Comparison of ENCODE assay signal across 29 cellular contexts in genomic region chr20:7078804-7079203, GRCh38.
"Had no signal": no experiment of that assay in that cellular context is flagged by ENCODE, and none has a peak within 500 bp of the region (broad histone marks: within the 10 kb centered on the region; RNA-seq: fewer than 3 reads in every experiment).

No MANE protein-coding gene starts in this region.

- H3K4me3 ChIP-seq: colonic mucosa, coronary artery, dorsolateral prefrontal cortex, esophagus muscularis mucosa, esophagus squamous epithelium, gastrocnemius medialis, gastroesophageal sphincter, heart left ventricle, heart right ventricle had no signal

- H3K27ac ChIP-seq: colonic mucosa, coronary artery, dorsolateral prefrontal cortex, epithelial cell of prostate, esophagus muscularis mucosa, esophagus squamous epithelium, foreskin keratinocyte, gastrocnemius medialis, gastroesophageal sphincter, heart left ventricle, heart right ventricle had no signal

- H3K4me3 Mint-ChIP-seq: dendritic cell treated with granulocyte-macrophage colony-stimulating factor and Interleukin-4, amounts not matched to agents 40 ng/mL and 50 ng/mL, for 4 days; effector memory CD8-positive, alpha-beta T cell; endodermal cell had no signal

- H3K27me3 Mint-ChIP-seq: dendritic cell treated with granulocyte-macrophage colony-stimulating factor and Interleukin-4, amounts not matched to agents 40 ng/mL and 50 ng/mL, for 4 days; effector memory CD8-positive, alpha-beta T cell had no signal

- H3K9me3 Mint-ChIP-seq: dendritic cell treated with granulocyte-macrophage colony-stimulating factor and Interleukin-4, amounts not matched to agents 40 ng/mL and 50 ng/mL, for 4 days; effector memory CD8-positive, alpha-beta T cell had no signal

- H3K36me3 ChIP-seq: colonic mucosa, esophagus muscularis mucosa, esophagus squamous epithelium, gastrocnemius medialis, gastroesophageal sphincter, heart left ventricle, heart right ventricle had no signal

- H3K27me3 ChIP-seq: colonic mucosa, dorsolateral prefrontal cortex, esophagus muscularis mucosa, esophagus squamous epithelium, foreskin keratinocyte, gastrocnemius medialis, gastroesophageal sphincter, heart left ventricle, heart right ventricle had no signal

- ATAC-seq: effector memory CD8-positive, alpha-beta T cell; esophagus mucosa; gastrocnemius medialis; gastroesophageal sphincter; heart left ventricle; heart right ventricle had no signal

- DNase-seq: colonic mucosa; cortex of kidney; dermis blood vessel endothelial cell; dorsolateral prefrontal cortex; effector CD4-positive, alpha-beta T cell; effector CD8-positive, alpha-beta T cell; effector memory CD4-positive, alpha-beta T cell; effector memory CD8-positive, alpha-beta T cell; endodermal cell; erythroblast; esophagus squamous epithelium; foreskin fibroblast; foreskin melanocyte; gastrocnemius medialis; glutamatergic neuron; head of caudate nucleus; heart left ventricle; heart right ventricle had no signal

- H3K9me3 ChIP-seq: colonic mucosa, esophagus muscularis mucosa, esophagus squamous epithelium, gastrocnemius medialis, gastroesophageal sphincter, heart right ventricle had no signal

- H3K27ac Mint-ChIP-seq: dendritic cell treated with granulocyte-macrophage colony-stimulating factor and Interleukin-4, amounts not matched to agents 40 ng/mL and 50 ng/mL, for 4 days; effector memory CD8-positive, alpha-beta T cell; endodermal cell had no signal

- H3K4me1 Mint-ChIP-seq: endodermal cell had no signal

- FAIRE-seq: colon, endometrium, endothelial cell of umbilical vein, frontal cortex had no signal

- H3K4me1 ChIP-seq: colonic mucosa, esophagus muscularis mucosa, esophagus squamous epithelium, foreskin keratinocyte, gastrocnemius medialis, gastroesophageal sphincter, heart left ventricle, heart right ventricle had no signal
